1 cellular context compared by ENCODE assay signal in the genomic region with DNA sequence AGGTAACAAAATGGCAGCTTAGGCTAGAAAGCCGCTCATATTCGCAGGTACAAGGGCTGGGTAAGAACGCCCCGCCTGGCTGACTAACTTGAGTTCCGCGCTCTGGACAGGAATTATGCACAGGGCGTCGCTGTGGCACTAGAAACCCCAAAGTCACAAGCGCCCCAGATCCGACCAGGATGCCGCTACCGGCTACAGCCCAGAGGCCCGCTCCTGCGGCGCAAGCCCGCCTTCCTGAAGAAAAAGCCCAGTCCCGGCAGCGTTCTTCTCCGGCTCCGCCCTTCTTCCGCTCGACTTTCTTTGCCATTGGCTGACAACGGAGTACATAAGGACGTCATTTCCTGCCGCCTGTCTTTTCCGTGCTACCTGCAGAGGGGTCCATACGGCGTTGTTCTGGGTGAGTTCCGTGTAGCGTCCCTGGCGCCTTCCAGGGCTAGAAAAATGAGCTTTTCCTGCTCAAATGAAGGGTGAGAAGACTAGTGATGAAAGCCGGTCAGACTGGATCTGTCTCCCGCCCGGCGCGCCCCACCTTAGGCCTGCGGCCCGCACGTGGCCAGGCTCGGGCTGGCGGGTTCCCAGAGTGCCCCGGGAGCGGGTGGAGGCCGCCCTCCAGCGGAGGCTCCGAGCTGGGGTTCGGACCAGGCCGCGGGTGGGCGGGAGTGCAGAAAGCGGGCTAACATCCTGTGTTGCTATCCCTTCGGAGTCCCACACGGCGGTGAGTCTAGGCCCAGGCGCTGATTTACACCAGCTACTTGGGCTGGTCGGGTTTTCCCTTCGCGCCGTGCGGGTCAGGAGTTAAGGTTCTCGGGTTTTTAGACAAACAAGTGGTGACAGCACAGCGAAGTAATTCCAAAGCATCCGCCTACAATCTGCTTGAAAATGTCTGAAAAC.
TF ChIP-seq lines count a peak whose summit lies in the region.

Gene RPSA (plus strand): TSS at position 353 of the 891 bp plus-strand sequence. CDS start 934 bp downstream, outside the sequence.

TF ChIP-seq in HepG2, 621 proteins besides CTCF, POLR2A, EP300 and RAD21 (continued from another document and continues in another):
- TF ChIP-seq ZSCAN5A (CRISPR knock-in tag; IDR thresholded peaks at IDR 0.05; ENCODE audit: borderline replicate concordance) (no peak), FLYWCH1 (CRISPR knock-in tag; IDR thresholded peaks at IDR 0.05) (no peak), TARDBP (CRISPR knock-in tag; IDR thresholded peaks at IDR 0.05) (peak; percentile 29; the same call in 1 of the 2 replicates), SMAD1 (CRISPR knock-in tag; IDR thresholded peaks at IDR 0.05; ENCODE audit: borderline replicate concordance, low read depth) (peak; percentile 72; the same call in 1 of the 2 replicates), ZMYM4 (CRISPR knock-in tag; IDR thresholded peaks at IDR 0.05) (peak; percentile 93), PHF21A (CRISPR knock-in tag; IDR thresholded peaks at IDR 0.05) (peak; percentile 82), ZNF33A (CRISPR knock-in tag; IDR thresholded peaks at IDR 0.05; ENCODE audit: borderline replicate concordance) (peak; percentile 93; the same call in 1 of the 2 replicates), HMGA1 (CRISPR knock-in tag; conservative IDR thresholded peaks at IDR 0.05) (no peak), ZNF574 (CRISPR knock-in tag; IDR thresholded peaks at IDR 0.05) (peak; percentile 86), XRCC5 (optimal IDR thresholded peaks at IDR 0.05; ENCODE audit: low read length) (peak; percentile 40), SMC3 (IDR thresholded peaks at IDR 0.05; ENCODE audit: low read length) (no peak), ZC3H13 (CRISPR knock-in tag; IDR thresholded peaks at IDR 0.05) (peak; percentile 78), ZNF569 (CRISPR knock-in tag; IDR thresholded peaks at IDR 0.05; ENCODE audit: borderline replicate concordance) (peak; percentile 91; the same call in 1 of the 2 replicates), ETV5 (CRISPR knock-in tag; IDR thresholded peaks at IDR 0.05; ENCODE audit: borderline replicate concordance) (peak; percentile 58), ZBTB43 (CRISPR knock-in tag; conservative IDR thresholded peaks at IDR 0.05) (peak; percentile 69)
- TF ChIP-seq, protein P1, sequence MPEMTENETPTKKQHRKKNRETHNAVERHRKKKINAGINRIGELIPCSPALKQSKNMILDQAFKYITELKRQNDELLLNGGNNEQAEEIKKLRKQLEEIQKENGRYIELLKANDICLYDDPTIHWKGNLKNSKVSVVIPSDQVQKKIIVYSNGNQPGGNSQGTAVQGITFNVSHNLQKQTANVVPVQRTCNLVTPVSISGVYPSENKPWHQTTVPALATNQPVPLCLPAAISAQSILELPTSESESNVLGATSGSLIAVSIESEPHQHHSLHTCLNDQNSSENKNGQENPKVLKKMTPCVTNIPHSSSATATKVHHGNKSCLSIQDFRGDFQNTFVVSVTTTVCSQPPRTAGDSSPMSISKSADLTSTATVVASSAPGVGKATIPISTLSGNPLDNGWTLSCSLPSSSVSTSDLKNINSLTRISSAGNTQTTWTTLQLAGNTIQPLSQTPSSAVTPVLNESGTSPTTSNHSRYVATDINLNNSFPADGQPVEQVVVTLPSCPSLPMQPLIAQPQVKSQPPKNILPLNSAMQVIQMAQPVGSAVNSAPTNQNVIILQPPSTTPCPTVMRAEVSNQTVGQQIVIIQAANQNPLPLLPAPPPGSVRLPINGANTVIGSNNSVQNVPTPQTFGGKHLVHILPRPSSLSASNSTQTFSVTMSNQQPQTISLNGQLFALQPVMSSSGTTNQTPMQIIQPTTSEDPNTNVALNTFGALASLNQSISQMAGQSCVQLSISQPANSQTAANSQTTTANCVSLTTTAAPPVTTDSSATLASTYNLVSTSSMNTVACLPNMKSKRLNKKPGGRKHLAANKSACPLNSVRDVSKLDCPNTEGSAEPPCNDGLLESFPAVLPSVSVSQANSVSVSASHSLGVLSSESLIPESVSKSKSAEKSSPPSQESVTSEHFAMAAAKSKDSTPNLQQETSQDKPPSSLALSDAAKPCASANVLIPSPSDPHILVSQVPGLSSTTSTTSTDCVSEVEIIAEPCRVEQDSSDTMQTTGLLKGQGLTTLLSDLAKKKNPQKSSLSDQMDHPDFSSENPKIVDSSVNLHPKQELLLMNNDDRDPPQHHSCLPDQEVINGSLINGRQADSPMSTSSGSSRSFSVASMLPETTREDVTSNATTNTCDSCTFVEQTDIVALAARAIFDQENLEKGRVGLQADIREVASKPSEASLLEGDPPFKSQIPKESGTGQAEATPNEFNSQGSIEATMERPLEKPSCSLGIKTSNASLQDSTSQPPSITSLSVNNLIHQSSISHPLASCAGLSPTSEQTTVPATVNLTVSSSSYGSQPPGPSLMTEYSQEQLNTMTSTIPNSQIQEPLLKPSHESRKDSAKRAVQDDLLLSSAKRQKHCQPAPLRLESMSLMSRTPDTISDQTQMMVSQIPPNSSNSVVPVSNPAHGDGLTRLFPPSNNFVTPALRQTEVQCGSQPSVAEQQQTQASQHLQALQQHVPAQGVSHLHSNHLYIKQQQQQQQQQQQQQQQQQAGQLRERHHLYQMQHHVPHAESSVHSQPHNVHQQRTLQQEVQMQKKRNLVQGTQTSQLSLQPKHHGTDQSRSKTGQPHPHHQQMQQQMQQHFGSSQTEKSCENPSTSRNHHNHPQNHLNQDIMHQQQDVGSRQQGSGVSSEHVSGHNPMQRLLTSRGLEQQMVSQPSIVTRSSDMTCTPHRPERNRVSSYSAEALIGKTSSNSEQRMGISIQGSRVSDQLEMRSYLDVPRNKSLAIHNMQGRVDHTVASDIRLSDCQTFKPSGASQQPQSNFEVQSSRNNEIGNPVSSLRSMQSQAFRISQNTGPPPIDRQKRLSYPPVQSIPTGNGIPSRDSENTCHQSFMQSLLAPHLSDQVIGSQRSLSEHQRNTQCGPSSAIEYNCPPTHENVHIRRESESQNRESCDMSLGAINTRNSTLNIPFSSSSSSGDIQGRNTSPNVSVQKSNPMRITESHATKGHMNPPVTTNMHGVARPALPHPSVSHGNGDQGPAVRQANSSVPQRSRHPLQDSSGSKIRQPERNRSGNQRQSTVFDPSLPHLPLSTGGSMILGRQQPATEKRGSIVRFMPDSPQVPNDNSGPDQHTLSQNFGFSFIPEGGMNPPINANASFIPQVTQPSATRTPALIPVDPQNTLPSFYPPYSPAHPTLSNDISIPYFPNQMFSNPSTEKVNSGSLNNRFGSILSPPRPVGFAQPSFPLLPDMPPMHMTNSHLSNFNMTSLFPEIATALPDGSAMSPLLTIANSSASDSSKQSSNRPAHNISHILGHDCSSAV (CRISPR knock-in tag; IDR thresholded peaks at IDR 0.05; ENCODE audit: borderline replicate concordance), result 0 out of 2 replicates have a peak, but pooled peaks have one; percentile 82
- TF ChIP-seq, protein P2, sequence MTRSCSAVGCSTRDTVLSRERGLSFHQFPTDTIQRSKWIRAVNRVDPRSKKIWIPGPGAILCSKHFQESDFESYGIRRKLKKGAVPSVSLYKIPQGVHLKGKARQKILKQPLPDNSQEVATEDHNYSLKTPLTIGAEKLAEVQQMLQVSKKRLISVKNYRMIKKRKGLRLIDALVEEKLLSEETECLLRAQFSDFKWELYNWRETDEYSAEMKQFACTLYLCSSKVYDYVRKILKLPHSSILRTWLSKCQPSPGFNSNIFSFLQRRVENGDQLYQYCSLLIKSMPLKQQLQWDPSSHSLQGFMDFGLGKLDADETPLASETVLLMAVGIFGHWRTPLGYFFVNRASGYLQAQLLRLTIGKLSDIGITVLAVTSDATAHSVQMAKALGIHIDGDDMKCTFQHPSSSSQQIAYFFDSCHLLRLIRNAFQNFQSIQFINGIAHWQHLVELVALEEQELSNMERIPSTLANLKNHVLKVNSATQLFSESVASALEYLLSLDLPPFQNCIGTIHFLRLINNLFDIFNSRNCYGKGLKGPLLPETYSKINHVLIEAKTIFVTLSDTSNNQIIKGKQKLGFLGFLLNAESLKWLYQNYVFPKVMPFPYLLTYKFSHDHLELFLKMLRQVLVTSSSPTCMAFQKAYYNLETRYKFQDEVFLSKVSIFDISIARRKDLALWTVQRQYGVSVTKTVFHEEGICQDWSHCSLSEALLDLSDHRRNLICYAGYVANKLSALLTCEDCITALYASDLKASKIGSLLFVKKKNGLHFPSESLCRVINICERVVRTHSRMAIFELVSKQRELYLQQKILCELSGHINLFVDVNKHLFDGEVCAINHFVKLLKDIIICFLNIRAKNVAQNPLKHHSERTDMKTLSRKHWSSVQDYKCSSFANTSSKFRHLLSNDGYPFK (CRISPR knock-in tag; IDR thresholded peaks at IDR 0.05; ENCODE audit: borderline replicate concordance), result peak; percentile 88
- TF ChIP-seq, protein P3, sequence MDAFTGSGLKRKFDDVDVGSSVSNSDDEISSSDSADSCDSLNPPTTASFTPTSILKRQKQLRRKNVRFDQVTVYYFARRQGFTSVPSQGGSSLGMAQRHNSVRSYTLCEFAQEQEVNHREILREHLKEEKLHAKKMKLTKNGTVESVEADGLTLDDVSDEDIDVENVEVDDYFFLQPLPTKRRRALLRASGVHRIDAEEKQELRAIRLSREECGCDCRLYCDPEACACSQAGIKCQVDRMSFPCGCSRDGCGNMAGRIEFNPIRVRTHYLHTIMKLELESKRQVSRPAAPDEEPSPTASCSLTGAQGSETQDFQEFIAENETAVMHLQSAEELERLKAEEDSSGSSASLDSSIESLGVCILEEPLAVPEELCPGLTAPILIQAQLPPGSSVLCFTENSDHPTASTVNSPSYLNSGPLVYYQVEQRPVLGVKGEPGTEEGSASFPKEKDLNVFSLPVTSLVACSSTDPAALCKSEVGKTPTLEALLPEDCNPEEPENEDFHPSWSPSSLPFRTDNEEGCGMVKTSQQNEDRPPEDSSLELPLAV (CRISPR knock-in tag; conservative IDR thresholded peaks at IDR 0.05; ENCODE audit: low read depth), result no peak
- TF ChIP-seq, protein P4, sequence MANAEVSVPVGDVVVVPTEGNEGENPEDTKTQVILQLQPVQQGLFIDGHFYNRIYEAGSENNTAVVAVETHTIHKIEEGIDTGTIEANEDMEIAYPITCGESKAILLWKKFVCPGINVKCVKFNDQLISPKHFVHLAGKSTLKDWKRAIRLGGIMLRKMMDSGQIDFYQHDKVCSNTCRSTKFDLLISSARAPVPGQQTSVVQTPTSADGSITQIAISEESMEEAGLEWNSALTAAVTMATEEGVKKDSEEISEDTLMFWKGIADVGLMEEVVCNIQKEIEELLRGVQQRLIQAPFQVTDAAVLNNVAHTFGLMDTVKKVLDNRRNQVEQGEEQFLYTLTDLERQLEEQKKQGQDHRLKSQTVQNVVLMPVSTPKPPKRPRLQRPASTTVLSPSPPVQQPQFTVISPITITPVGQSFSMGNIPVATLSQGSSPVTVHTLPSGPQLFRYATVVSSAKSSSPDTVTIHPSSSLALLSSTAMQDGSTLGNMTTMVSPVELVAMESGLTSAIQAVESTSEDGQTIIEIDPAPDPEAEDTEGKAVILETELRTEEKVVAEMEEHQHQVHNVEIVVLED (CRISPR knock-in tag; IDR thresholded peaks at IDR 0.05; ENCODE audit: borderline replicate concordance), result peak; percentile 55; the same call in 1 of the 2 replicates
